14 cellular contexts compared by ENCODE assay signal in the genomic region with DNA sequence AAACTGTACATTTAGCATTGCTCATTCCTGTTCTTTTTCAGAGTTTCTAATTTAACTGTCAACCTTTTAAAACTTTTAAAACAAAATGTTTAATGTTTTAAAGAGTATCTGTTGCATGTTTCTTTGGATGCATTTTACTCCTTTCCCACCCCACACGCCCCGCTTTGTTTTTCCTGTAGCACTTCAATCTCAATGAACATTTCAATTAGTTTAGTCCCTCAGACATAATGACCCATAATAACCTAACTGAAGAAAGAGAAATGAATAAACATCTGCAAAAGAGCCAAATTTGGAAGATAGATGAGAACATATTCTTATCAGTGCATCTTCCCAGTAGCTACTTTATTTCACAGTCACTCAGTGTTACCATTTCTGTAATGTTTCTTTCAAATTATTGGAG. TPM values are rescaled to one million over a fixed set of nuclear protein-coding genes. Genes with fewer than 3 reads are reported as not detected.
"Had no signal": no experiment of that assay in that cellular context is flagged by ENCODE, and none has a peak within 500 bp of the region (broad histone marks: within the 10 kb centered on the region; RNA-seq: fewer than 3 reads in every experiment).

No MANE protein-coding gene starts in this region.

- H3K79me2 ChIP-seq: parathyroid adenoma had no signal

- H3K9me3 ChIP-seq: esophagus muscularis mucosa, tibial artery had no signal

- H3K4me3 ChIP-seq: esophagus muscularis mucosa, tibial artery had no signal

- H3K27ac ChIP-seq: esophagus muscularis mucosa, parathyroid adenoma, tibial artery had no signal

- H2AFZ ChIP-seq: parathyroid adenoma had no signal

- H3K9me3 Mint-ChIP-seq: activated naive CD4-positive, alpha-beta T cell treated with anti-CD3 and anti-CD28 coated beads for 36 hours; stimulated activated naive CD8-positive, alpha-beta T cell treated with anti-CD3 and anti-CD28 coated beads, Interleukin-15, amount 100 ng/mL, for 72 hours; T-helper 1 cell treated with Interleukin-12 subunit alpha and Interleukin-12 subunit beta and Interleukin-4 antibody, amounts not matched to agents 30 μg/mL and 1 μg/mL, for 36 hours; WTC11 had no signal

- ATAC-seq: activated T-helper 17 cell treated with anti-CD3 and anti-CD28 coated beads, Interleukin-2, amount 50 U/mL, for 72 hours; left colon; natural killer cell; stimulated activated naive CD8-positive, alpha-beta T cell treated with anti-CD3 and anti-CD28 coated beads, Interleukin-15, amount 100 ng/mL, for 72 hours; WTC11 had no signal

- DNase-seq: activated CD4-positive, alpha-beta T cell treated with anti-CD3 and anti-CD28 coated beads for 48 hours; activated CD8-positive, alpha-beta memory T cell treated with anti-CD3 and anti-CD28 coated beads for 24 hours; activated naive CD4-positive, alpha-beta T cell treated with anti-CD3 and anti-CD28 coated beads for 36 hours; activated T-cell treated with anti-CD3 and anti-CD28 coated beads for 4 hours; left colon; natural killer cell; stimulated activated CD4-positive, alpha-beta T cell treated with anti-CD3 and anti-CD28 coated beads, Interleukin-4, amount 100 ng/mL, for 4 hours; stimulated activated naive CD8-positive, alpha-beta T cell treated with anti-CD3 and anti-CD28 coated beads, Interleukin-15, amount 100 ng/mL, for 72 hours; tibial artery had no signal

- H3K27ac Mint-ChIP-seq: activated naive CD4-positive, alpha-beta T cell treated with anti-CD3 and anti-CD28 coated beads for 36 hours; activated T-helper 17 cell treated with anti-CD3 and anti-CD28 coated beads, Interleukin-2, amount 50 U/mL, for 72 hours; natural killer cell; stimulated activated naive CD8-positive, alpha-beta T cell treated with anti-CD3 and anti-CD28 coated beads, Interleukin-15, amount 100 ng/mL, for 72 hours; T-helper 1 cell treated with Interleukin-12 subunit alpha and Interleukin-12 subunit beta and Interleukin-4 antibody, amounts not matched to agents 30 μg/mL and 1 μg/mL, for 36 hours; WTC11 had no signal

- H3K9ac ChIP-seq: parathyroid adenoma had no signal

- H3K36me3 ChIP-seq: esophagus muscularis mucosa, tibial artery had no signal

- H3K4me1 ChIP-seq: parathyroid adenoma had no signal

- H3K36me3 Mint-ChIP-seq: WTC11 had no signal

- H3K4me3 Mint-ChIP-seq: activated naive CD4-positive, alpha-beta T cell treated with anti-CD3 and anti-CD28 coated beads for 36 hours; activated T-helper 17 cell treated with anti-CD3 and anti-CD28 coated beads, Interleukin-2, amount 50 U/mL, for 72 hours; natural killer cell; stimulated activated naive CD8-positive, alpha-beta T cell treated with anti-CD3 and anti-CD28 coated beads, Interleukin-15, amount 100 ng/mL, for 72 hours; T-helper 1 cell treated with Interleukin-12 subunit alpha and Interleukin-12 subunit beta and Interleukin-4 antibody, amounts not matched to agents 30 μg/mL and 1 μg/mL, for 36 hours; WTC11 had no signal

RNA-seq across cellular contexts. Expression of gene PCDH10, which starts 7.5 kb away (rescaled TPM):
- total RNA-seq: activated naive CD4-positive, alpha-beta T cell treated with anti-CD3 and anti-CD28 coated beads for 36 hours; activated T-helper 17 cell treated with anti-CD3 and anti-CD28 coated beads, Interleukin-2, amount 50 U/mL, for 72 hours; natural killer cell had no signal
